ENCODE assay signal across 9 cellular contexts in genomic region chr2:162749456-162749855, GRCh38.
"Had no signal": no experiment of that assay in that cellular context is flagged by ENCODE, and none has a peak within 500 bp of the region (broad histone marks: within the 10 kb centered on the region; RNA-seq: fewer than 3 reads in every experiment).

No MANE protein-coding gene starts in this region.

- H3K4me3 Mint-ChIP-seq: GM23338, H9, HFFc6 had no signal

- ATAC-seq: GM23338, HCT116 had no signal

- H3K27ac Mint-ChIP-seq: GM23338, H9, HFFc6 had no signal

- H3K9me3 Mint-ChIP-seq: GM23338, H9 had no signal

- H3K27ac ChIP-seq: GM23248 had no signal

- DNase-seq: GM23248, GOT3, H7, H9, HCEC 1CT, HFFc6 had no signal

- H3K9ac ChIP-seq: GM23248 had no signal

- H3K9me3 ChIP-seq: HAP-1 had no signal

- H3K4me3 ChIP-seq: GM23248, GM23338, HAP-1 had no signal

- H3K4me1 ChIP-seq: HAP-1 had no signal

- H3K36me3 ChIP-seq: HAP-1 had no signal

- H3K4me1 Mint-ChIP-seq: GM23338, H9 had no signal
